ENCODE assay signal across 15 cellular contexts in genomic region chr19:5957132-5957531, GRCh38. TPM values are rescaled to one million over a fixed set of nuclear protein-coding genes. Genes with fewer than 3 reads are reported as not detected.
A peak's percentile ranks its signal among the peaks of the same experiment; 100 is the strongest.
DNase-seq lines count a peak whose midpoint lies in the region; ATAC-seq and TF ChIP-seq lines count a peak whose summit lies in the region.
"Had no signal": no experiment of that assay in that cellular context is flagged by ENCODE, and none has a peak within 500 bp of the region (broad histone marks: within the 10 kb centered on the region; RNA-seq: fewer than 3 reads in every experiment).

No MANE protein-coding gene starts in this region.

- H3K4me1 Mint-ChIP-seq in activated T-helper 1 cell treated with anti-CD3 and anti-CD28 coated beads, Interleukin-12 subunit alpha, Interleukin-12 subunit beta, Interleukin-2, Interleukin-4 antibody, amounts not matched to agents 30 ng/mL and 10 ng/mL and 1 ng/mL, durations not matched to agents 14 hours and 24 hours and 36 hours (ENCODE audit: low read depth), result peaks cover 60% of the 10 kb centered on the region
- H3K4me1 Mint-ChIP-seq in natural killer cell (peaks cover 72 to 82% of the 10 kb centered on the region in 2 donors), immature natural killer cell (peaks cover 92% of the 10 kb centered on the region in 2 donors)

- H3K36me3 Mint-ChIP-seq in activated T-helper 1 cell treated with anti-CD3 and anti-CD28 coated beads, Interleukin-12 subunit alpha, Interleukin-12 subunit beta, Interleukin-2, Interleukin-4 antibody, amounts not matched to agents 30 ng/mL and 10 ng/mL and 1 ng/mL, durations not matched to agents 14 hours and 24 hours and 36 hours (ENCODE audit: low read depth), result peaks cover 8% of the 10 kb centered on the region
- H3K36me3 Mint-ChIP-seq in natural killer cell, result no peaks in the 10 kb centered on the region
- peaks cover 0 to 4% (median 0%) of the 10 kb centered on the region in 3 donors for H3K36me3 Mint-ChIP-seq in immature natural killer cell
- H3K36me3 Mint-ChIP-seq: natural killer cell treated with Interleukin-12 subunit alpha and Interleukin-12 subunit beta and Interleukin-15 and Interleukin-18, amount 100 ng/mL, for 72 hours had no signal

- H3K4me3 Mint-ChIP-seq in activated T-helper 1 cell treated with anti-CD3 and anti-CD28 coated beads, Interleukin-12 subunit alpha, Interleukin-12 subunit beta, Interleukin-2, Interleukin-4 antibody, amounts not matched to agents 30 ng/mL and 10 ng/mL and 1 ng/mL, durations not matched to agents 14 hours and 24 hours and 36 hours, result no peak overlapping the region
- no peak overlapping the region for H3K4me3 Mint-ChIP-seq in natural killer cell
- no peak overlapping the region for H3K4me3 Mint-ChIP-seq in immature natural killer cell
- H3K4me3 Mint-ChIP-seq: H9; natural killer cell treated with Interleukin-12 subunit alpha and Interleukin-12 subunit beta and Interleukin-15 and Interleukin-18, amount 100 ng/mL, for 72 hours had no signal

- TF ChIP-seq CTCF in natural killer cell (IDR thresholded peaks at IDR 0.05), result no peak

- no peaks in the 10 kb centered on the region for H3K27me3 Mint-ChIP-seq in activated T-helper 1 cell treated with anti-CD3 and anti-CD28 coated beads, Interleukin-12 subunit alpha, Interleukin-12 subunit beta, Interleukin-2, Interleukin-4 antibody, amounts not matched to agents 30 ng/mL and 10 ng/mL and 1 ng/mL, durations not matched to agents 14 hours and 24 hours and 36 hours (ENCODE audit: insufficient read depth)
- no peaks in the 10 kb centered on the region for H3K27me3 Mint-ChIP-seq in natural killer cell (ENCODE audit: low read depth in 2 of 2)
- peaks cover 0 to 8% (median 0%) of the 10 kb centered on the region in 3 donors for H3K27me3 Mint-ChIP-seq in immature natural killer cell (ENCODE audit: low read depth in 3 of 3)
- H3K27me3 Mint-ChIP-seq: natural killer cell treated with Interleukin-12 subunit alpha and Interleukin-12 subunit beta and Interleukin-15 and Interleukin-18, amount 100 ng/mL, for 72 hours had no signal

- peak; percentile 34 for DNase-seq in COR-L47 (lab: John Stamatoyannopoulos, UW)
- peak; percentile 47 for DNase-seq in HCEC 1CT
- no peak for DNase-seq in activated T-helper 1 cell treated with anti-CD3 and anti-CD28 coated beads, Interleukin-12 subunit alpha, Interleukin-12 subunit beta, Interleukin-2, Interleukin-4 antibody, amounts not matched to agents 30 ng/mL and 10 ng/mL and 1 ng/mL, durations not matched to agents 14 hours and 24 hours and 36 hours (ENCODE audit: low spot score)
- DNase-seq in left colon, result no peak
- DNase-seq in natural killer cell, result no peak
- DNase-seq in KG1 (lab: John Stamatoyannopoulos, UW), result no peak
- no peak for DNase-seq in immature natural killer cell
- DNase-seq: amniotic stem cell; effector CD4-positive, alpha-beta T cell; H9; kidney glomerular epithelial cell; NCI-H526 treated with DMSO at 0.1 percent for 48 hours; SHP77; substantia nigra had no signal

- intact Hi-C loops in activated T-helper 1 cell treated with anti-CD3 and anti-CD28 coated beads, Interleukin-12 subunit alpha, Interleukin-12 subunit beta, Interleukin-2, Interleukin-4 antibody, amounts not matched to agents 30 ng/mL and 10 ng/mL and 1 ng/mL, durations not matched to agents 14 hours and 24 hours and 36 hours (cut with micrococcal nuclease), result no loop called here
- intact Hi-C loops in left colon (cut with DNase I, micrococcal nuclease), result no loop called here
- intact Hi-C loops in natural killer cell (cut with micrococcal nuclease), result no loop called here

- H3K9me3 Mint-ChIP-seq in activated T-helper 1 cell treated with anti-CD3 and anti-CD28 coated beads, Interleukin-12 subunit alpha, Interleukin-12 subunit beta, Interleukin-2, Interleukin-4 antibody, amounts not matched to agents 30 ng/mL and 10 ng/mL and 1 ng/mL, durations not matched to agents 14 hours and 24 hours and 36 hours, result no peaks in the 10 kb centered on the region
- H3K9me3 Mint-ChIP-seq in natural killer cell, result no peaks in the 10 kb centered on the region
- no peaks in the 10 kb centered on the region for H3K9me3 Mint-ChIP-seq in immature natural killer cell
- H3K9me3 Mint-ChIP-seq: H9; natural killer cell treated with Interleukin-12 subunit alpha and Interleukin-12 subunit beta and Interleukin-15 and Interleukin-18, amount 100 ng/mL, for 72 hours had no signal

- ATAC-seq in left colon (peak; percentile 39), natural killer cell (no peak)
- ATAC-seq: natural killer cell treated with Interleukin-12 subunit alpha and Interleukin-12 subunit beta and Interleukin-15 and Interleukin-18, amount 100 ng/mL, for 72 hours had no signal

- peak overlapping the region; percentile 30 for H3K27ac Mint-ChIP-seq in activated T-helper 1 cell treated with anti-CD3 and anti-CD28 coated beads, Interleukin-12 subunit alpha, Interleukin-12 subunit beta, Interleukin-2, Interleukin-4 antibody, amounts not matched to agents 30 ng/mL and 10 ng/mL and 1 ng/mL, durations not matched to agents 14 hours and 24 hours and 36 hours
- H3K27ac Mint-ChIP-seq in natural killer cell, result peak overlapping the region in 1 of 2 donors; percentile 94
- H3K27ac Mint-ChIP-seq in immature natural killer cell, result no peak overlapping the region

RNA-seq across cellular contexts. Expression of gene RANBP3, which starts 20.8 kb away (rescaled TPM):
- total RNA-seq in activated T-helper 1 cell treated with anti-CD3 and anti-CD28 coated beads, Interleukin-12 subunit alpha, Interleukin-12 subunit beta, Interleukin-2, Interleukin-4 antibody, amounts not matched to agents 30 ng/mL and 10 ng/mL and 1 ng/mL, durations not matched to agents 14 hours and 24 hours and 36 hours, result 122 and 126 TPM in 2 replicates
- total RNA-seq in left colon (10 to 100 TPM; 44.2 to 50.3 TPM), natural killer cell (10 to 100 TPM; 73.9 to 95.2 (median 89.7) TPM)
- 10 to 100 TPM in 1 of 3 donors, 1 to 10 TPM in 2; 3.2 to 14.5 (median 4.4) TPM for polyA plus RNA-seq in immature natural killer cell

RNA-seq across cellular contexts. Expression of gene CAPS, which starts 43.1 kb away (rescaled TPM):
- 3.4 and 3.6 TPM in 2 replicates for total RNA-seq in activated T-helper 1 cell treated with anti-CD3 and anti-CD28 coated beads, Interleukin-12 subunit alpha, Interleukin-12 subunit beta, Interleukin-2, Interleukin-4 antibody, amounts not matched to agents 30 ng/mL and 10 ng/mL and 1 ng/mL, durations not matched to agents 14 hours and 24 hours and 36 hours
- total RNA-seq in left colon (10 to 100 TPM; 14.3 to 18.6 TPM), natural killer cell (10 to 100 TPM; 34.0 to 41.6 (median 38.3) TPM)
- polyA plus RNA-seq in immature natural killer cell, result 1 to 10 TPM in 2 of 3 donors, under 1 TPM in 1; 0.32 to 4.1 (median 2.2) TPM

RNA-seq across cellular contexts. Expression of gene VMAC, which starts 52.5 kb away (rescaled TPM):
- 3.5 and 4.2 TPM in 2 replicates for total RNA-seq in activated T-helper 1 cell treated with anti-CD3 and anti-CD28 coated beads, Interleukin-12 subunit alpha, Interleukin-12 subunit beta, Interleukin-2, Interleukin-4 antibody, amounts not matched to agents 30 ng/mL and 10 ng/mL and 1 ng/mL, durations not matched to agents 14 hours and 24 hours and 36 hours
- 1 to 10 TPM; 6.0 to 6.3 TPM for total RNA-seq in left colon
- 10 to 100 TPM; 21.1 to 26.3 (median 24.2) TPM for total RNA-seq in natural killer cell
- polyA plus RNA-seq in immature natural killer cell, result 1 to 10 TPM; 2.2 to 6.5 (median 5.2) TPM

RNA-seq across cellular contexts. Expression of gene NDUFA11, which starts 53.5 kb away (rescaled TPM):
- 230 and 243 TPM in 2 replicates for total RNA-seq in activated T-helper 1 cell treated with anti-CD3 and anti-CD28 coated beads, Interleukin-12 subunit alpha, Interleukin-12 subunit beta, Interleukin-2, Interleukin-4 antibody, amounts not matched to agents 30 ng/mL and 10 ng/mL and 1 ng/mL, durations not matched to agents 14 hours and 24 hours and 36 hours
- 100 to 1,000 TPM; 175 to 187 TPM for total RNA-seq in left colon
- total RNA-seq in natural killer cell, result 100 to 1,000 TPM; 111 to 115 (median 113) TPM
- 100 to 1,000 TPM; 329 to 666 (median 378) TPM for polyA plus RNA-seq in immature natural killer cell

Comparison
In these comparisons a context has a peak if more than half of its experiments do, and no peak if none do; other contexts are left out.
1. DNase-seq: peak in COR-L47 (single experiment) and HCEC 1CT (single experiment); none in activated T-helper 1 cell treated with anti-CD3 and anti-CD28 coated beads, Interleukin-12 subunit alpha, Interleukin-12 subunit beta, Interleukin-2, Interleukin-4 antibody, amounts not matched to agents 30 ng/mL and 10 ng/mL and 1 ng/mL, durations not matched to agents 14 hours and 24 hours and 36 hours (single experiment), left colon (0 of 2), natural killer cell (single experiment), KG1 (single experiment) and immature natural killer cell (0 of 3).